27 cellular contexts compared by ENCODE assay signal in the genomic region with DNA sequence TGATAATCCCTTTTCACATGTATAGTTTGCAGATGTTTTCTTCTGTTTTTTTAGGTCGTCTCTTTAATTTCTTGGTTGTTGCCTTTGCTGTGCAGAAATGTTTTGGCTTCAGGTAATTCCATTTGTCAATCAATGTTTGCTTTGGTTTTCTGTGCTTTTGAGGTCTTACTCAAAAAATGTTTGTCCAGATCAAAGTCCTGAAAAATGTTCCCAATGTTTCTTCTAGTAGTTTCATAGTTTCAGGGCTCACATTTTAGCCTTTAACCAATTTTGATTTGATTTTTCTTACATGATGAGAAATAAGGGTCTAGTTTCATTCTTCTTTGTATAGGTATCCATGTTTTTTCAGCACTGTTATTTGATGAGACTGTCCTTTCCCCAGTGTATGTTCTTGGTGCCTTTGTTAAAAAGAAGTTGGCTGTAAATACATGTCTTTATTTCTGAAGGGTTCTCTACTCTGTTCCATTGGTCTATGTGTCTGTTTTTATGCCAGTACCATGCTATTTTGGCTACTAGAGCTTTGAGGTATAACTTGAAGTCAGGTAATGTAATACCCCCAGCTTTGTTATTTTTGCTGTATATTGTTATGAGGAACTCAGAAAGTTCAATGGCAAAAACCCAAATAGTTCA.
"Had no signal": no experiment of that assay in that cellular context is flagged by ENCODE, and none has a peak within 500 bp of the region (broad histone marks: within the 10 kb centered on the region; RNA-seq: fewer than 3 reads in every experiment).

No MANE protein-coding gene starts in this region.

- H3K27ac ChIP-seq: stomach, suprapubic skin, testis, thoracic aorta, thyroid gland, tibial artery, tibial nerve, transverse colon, upper lobe of left lung, upper lobe of right lung, uterus, vagina had no signal

- H3K9me3 ChIP-seq: testis, thoracic aorta, thyroid gland, tibial artery, transverse colon, upper lobe of left lung, upper lobe of right lung, uterus, vagina had no signal

- H3K4me1 ChIP-seq: stomach, suprapubic skin, testis, thyroid gland, tibial artery, tibial nerve, transverse colon, upper lobe of left lung, upper lobe of right lung, uterus, vagina had no signal

- ATAC-seq: stimulated activated effector memory CD8-positive, alpha-beta T cell treated with anti-CD3 and anti-CD28 coated beads, Interleukin-12 subunit alpha, Interleukin-12 subunit beta, amount 100 ng/mL, for 72 hours; stimulated activated memory B cell treated with anti-CD40 and anti-IgM and Interleukin-4, amounts not matched to agents 10 μg/mL and 1 μg/mL and 100 μg/mL, for 72 hours; stimulated activated naive B cell treated with anti-CD40 and anti-IgM and Interleukin-4, amounts not matched to agents 10 μg/mL and 1 μg/mL and 100 μg/mL, for 72 hours; stimulated activated naive CD8-positive, alpha-beta T cell treated with anti-CD3 and anti-CD28 coated beads, Interleukin-15, amount 100 ng/mL, for 72 hours; stimulated activated naive CD8-positive, alpha-beta T cell treated with anti-CD3 and anti-CD28 coated beads, Interleukin-15, Interleukin-2, amounts not matched to agents 100 U/mL and 50 U/mL, for 24 hours; upper lobe of right lung had no signal

- H3K27me3 ChIP-seq: stomach, suprapubic skin, testis, thyroid gland, tibial artery, tibial nerve, transverse colon, upper lobe of left lung, upper lobe of right lung, uterus, vagina had no signal

- H3K4me3 ChIP-seq: stomach, suprapubic skin, testis, thoracic aorta, thyroid gland, tibial artery, tibial nerve, transverse colon, upper lobe of left lung, upper lobe of right lung, uterus, vagina had no signal

- H3K36me3 ChIP-seq: stomach, suprapubic skin, thoracic aorta, thyroid gland, tibial artery, tibial nerve, transverse colon, upper lobe of left lung, upper lobe of right lung, uterus, vagina had no signal

- FAIRE-seq: urothelium cell line had no signal

- DNase-seq: stimulated activated CD4-positive, alpha-beta T cell treated with anti-CD3 and anti-CD28 coated beads, Interleukin-2, amount 100 ng/mL, for 48 hours; stimulated activated CD4-positive, alpha-beta T cell treated with anti-CD3 and anti-CD28 coated beads, Interleukin-4, amount 100 ng/mL, for 1 hour; stimulated activated CD4-positive, alpha-beta T cell treated with anti-CD3 and anti-CD28 coated beads, Interleukin-4, amount 100 ng/mL, for 24 hours; stimulated activated CD4-positive, alpha-beta T cell treated with anti-CD3 and anti-CD28 coated beads, Interleukin-4, amount 100 ng/mL, for 4 hours; stimulated activated CD8-positive, alpha-beta memory T cell treated with anti-CD3 and anti-CD28 coated beads, Interleukin-4, amount 100 ng/mL, for 48 hours; stimulated activated naive B cell treated with anti-CD40 and anti-IgM and Interleukin-4, amounts not matched to agents 10 μg/mL and 1 μg/mL and 100 μg/mL, for 72 hours; stimulated activated naive CD4-positive, alpha-beta T cell; stimulated activated naive CD4-positive, alpha-beta T cell treated with Interleukin-2 at 50 U/mL for 16 hours; stimulated activated naive CD8-positive, alpha-beta T cell treated with anti-CD3 and anti-CD28 coated beads, Interleukin-15, amount 100 ng/mL, for 72 hours; stimulated activated naive CD8-positive, alpha-beta T cell treated with anti-CD3 and anti-CD28 coated beads, Interleukin-15, Interleukin-2, amounts not matched to agents 100 U/mL and 50 U/mL, for 24 hours; stomach; substantia nigra; testis; thyroid gland; tibial artery; transverse colon; trophoblast cell; upper lobe of left lung; upper lobe of right lung; uterus had no signal
